In genomic region chr19:7769171-7769570, GRCh38 we compare ENCODE assay signal across 29 cellular contexts. TPM values are rescaled to one million over a fixed set of nuclear protein-coding genes. Genes with fewer than 3 reads are reported as not detected.
"Had no signal": no experiment of that assay in that cellular context is flagged by ENCODE, and none has a peak within 500 bp of the region (broad histone marks: within the 10 kb centered on the region; RNA-seq: fewer than 3 reads in every experiment).

No MANE protein-coding gene starts in this region.

- H3K27ac Mint-ChIP-seq: activated CD4-positive, alpha-beta T cell treated with anti-CD3 and anti-CD28 coated beads for 36 hours; activated CD8-positive, alpha-beta T cell treated with anti-CD3 and anti-CD28 coated beads for 36 hours; activated naive CD4-positive, alpha-beta T cell treated with anti-CD3 and anti-CD28 coated beads, Interleukin-2, amount 50 U/mL, for 72 hours; activated naive CD8-positive, alpha-beta T cell treated with anti-CD3 and anti-CD28 coated beads, Interleukin-2, amount 50 U/mL, for 24 hours; activated T-helper 1 cell treated with anti-CD3 and anti-CD28 coated beads, Interleukin-12 subunit alpha, Interleukin-12 subunit beta, Interleukin-2, Interleukin-4 antibody, amounts not matched to agents 30 ng/mL and 10 ng/mL and 1 ng/mL, durations not matched to agents 14 hours and 24 hours and 36 hours; T-helper 17 cell had no signal

- H3K4me3 Mint-ChIP-seq: activated CD4-positive, alpha-beta T cell treated with anti-CD3 and anti-CD28 coated beads for 36 hours; activated CD8-positive, alpha-beta T cell treated with anti-CD3 and anti-CD28 coated beads for 36 hours; activated naive CD8-positive, alpha-beta T cell treated with anti-CD3 and anti-CD28 coated beads, Interleukin-2, amount 50 U/mL, for 24 hours; activated T-helper 1 cell treated with anti-CD3 and anti-CD28 coated beads, Interleukin-12 subunit alpha, Interleukin-12 subunit beta, Interleukin-2, Interleukin-4 antibody, amounts not matched to agents 30 ng/mL and 10 ng/mL and 1 ng/mL, durations not matched to agents 14 hours and 24 hours and 36 hours; T-helper 17 cell had no signal

- H3K4me1 ChIP-seq: ascending aorta, body of pancreas had no signal

- H3K9me3 Mint-ChIP-seq: activated CD8-positive, alpha-beta T cell treated with anti-CD3 and anti-CD28 coated beads for 36 hours; activated naive CD4-positive, alpha-beta T cell treated with anti-CD3 and anti-CD28 coated beads, Interleukin-2, amount 50 U/mL, for 72 hours; activated naive CD8-positive, alpha-beta T cell treated with anti-CD3 and anti-CD28 coated beads, Interleukin-2, amount 50 U/mL, for 24 hours; activated T-helper 1 cell treated with anti-CD3 and anti-CD28 coated beads, Interleukin-12 subunit alpha, Interleukin-12 subunit beta, Interleukin-2, Interleukin-4 antibody, amounts not matched to agents 30 ng/mL and 10 ng/mL and 1 ng/mL, durations not matched to agents 14 hours and 24 hours and 36 hours had no signal

- H3K27me3 ChIP-seq: ascending aorta, body of pancreas had no signal

- H3K36me3 Mint-ChIP-seq: activated naive CD4-positive, alpha-beta T cell treated with anti-CD3 and anti-CD28 coated beads, Interleukin-2, amount 50 U/mL, for 72 hours had no signal

- H3K9me3 ChIP-seq: ascending aorta, body of pancreas had no signal

- ATAC-seq: activated CD4-positive, alpha-beta T cell treated with anti-CD3 and anti-CD28 coated beads for 36 hours; activated CD8-positive, alpha-beta T cell treated with anti-CD3 and anti-CD28 coated beads for 36 hours; activated naive CD4-positive, alpha-beta T cell treated with anti-CD3 and anti-CD28 coated beads, Interleukin-2, amount 50 U/mL, for 72 hours; activated naive CD8-positive, alpha-beta T cell treated with anti-CD3 and anti-CD28 coated beads, Interleukin-2, amount 50 U/mL, for 24 hours; body of pancreas; T-helper 17 cell had no signal

- H3K27ac ChIP-seq: ascending aorta, body of pancreas, VCaP had no signal

- H3K36me3 ChIP-seq: ascending aorta, MG63 had no signal

- FAIRE-seq: bronchial epithelial cell had no signal

- DNase-seq: activated CD4-positive, alpha-beta T cell treated with anti-CD3 and anti-CD28 coated beads for 36 hours; activated CD8-positive, alpha-beta memory T cell treated with anti-CD3 and anti-CD28 coated beads, Interleukin-2, amount 50 U/mL, for 4 hours; activated CD8-positive, alpha-beta T cell treated with anti-CD3 and anti-CD28 coated beads for 36 hours; activated effector memory CD4-positive, alpha-beta T cell treated with Interleukin-2 at 50 U/mL for 16 hours; activated naive CD4-positive, alpha-beta T cell treated with Interleukin-2 at 50 U/mL for 16 hours; activated naive CD8-positive, alpha-beta T cell treated with anti-CD3 and anti-CD28 coated beads, Interleukin-2, amount 50 U/mL, for 24 hours; amniotic stem cell; body of pancreas; central memory CD4-positive, alpha-beta T cell; MG63; MV-4-11; NCI-H1092 treated with DMSO at 0.1 percent for 48 hours; NCI-H1436; NCI-H187 treated with DMSO at 0.1 percent for 48 hours; NCI-H2081 treated with DMSO at 0.1 percent for 48 hours; NCI-H226; NCI-H748 treated with DMSO at 0.1 percent for 48 hours; SIG-M5; T-helper 17 cell; T-helper 9 cell had no signal

- H3K4me3 ChIP-seq: ascending aorta, body of pancreas, MG63 had no signal

RNA-seq across cellular contexts. Expression of gene CLEC4M, which starts 6.1 kb away (rescaled TPM):
- total RNA-seq: activated CD4-positive, alpha-beta T cell treated with anti-CD3 and anti-CD28 coated beads for 36 hours; activated CD8-positive, alpha-beta T cell treated with anti-CD3 and anti-CD28 coated beads for 36 hours; activated naive CD4-positive, alpha-beta T cell treated with anti-CD3 and anti-CD28 coated beads, Interleukin-2, amount 50 U/mL, for 72 hours; activated T-helper 1 cell treated with anti-CD3 and anti-CD28 coated beads, Interleukin-12 subunit alpha, Interleukin-12 subunit beta, Interleukin-2, Interleukin-4 antibody, amounts not matched to agents 30 ng/mL and 10 ng/mL and 1 ng/mL, durations not matched to agents 14 hours and 24 hours and 36 hours; ascending aorta; body of pancreas; bronchial epithelial cell; chondrocyte; OCI-LY7; RPMI7951 had no signal

RNA-seq across cellular contexts. Expression of gene CD209, which starts 21.8 kb away (rescaled TPM):
- total RNA-seq: activated CD4-positive, alpha-beta T cell treated with anti-CD3 and anti-CD28 coated beads for 36 hours; activated CD8-positive, alpha-beta T cell treated with anti-CD3 and anti-CD28 coated beads for 36 hours; activated naive CD4-positive, alpha-beta T cell treated with anti-CD3 and anti-CD28 coated beads, Interleukin-2, amount 50 U/mL, for 72 hours; activated T-helper 1 cell treated with anti-CD3 and anti-CD28 coated beads, Interleukin-12 subunit alpha, Interleukin-12 subunit beta, Interleukin-2, Interleukin-4 antibody, amounts not matched to agents 30 ng/mL and 10 ng/mL and 1 ng/mL, durations not matched to agents 14 hours and 24 hours and 36 hours; bronchial epithelial cell; chondrocyte; NCI-H460; OCI-LY7; RPMI7951; T-helper 17 cell had no signal

RNA-seq across cellular contexts. Expression of gene CLEC4G, which starts 37.3 kb away (rescaled TPM):
- total RNA-seq: activated CD4-positive, alpha-beta T cell treated with anti-CD3 and anti-CD28 coated beads for 36 hours; activated CD8-positive, alpha-beta T cell treated with anti-CD3 and anti-CD28 coated beads for 36 hours; activated naive CD4-positive, alpha-beta T cell treated with anti-CD3 and anti-CD28 coated beads, Interleukin-2, amount 50 U/mL, for 72 hours; activated T-helper 1 cell treated with anti-CD3 and anti-CD28 coated beads, Interleukin-12 subunit alpha, Interleukin-12 subunit beta, Interleukin-2, Interleukin-4 antibody, amounts not matched to agents 30 ng/mL and 10 ng/mL and 1 ng/mL, durations not matched to agents 14 hours and 24 hours and 36 hours; bronchial epithelial cell; chondrocyte; NCI-H460; OCI-LY7; RPMI7951; T-helper 17 cell had no signal
